Comparison of ENCODE assay signal across 7 cellular contexts in genomic region chr1:61050541-61051454, GRCh38. TPM values are rescaled to one million over a fixed set of nuclear protein-coding genes. Genes with fewer than 3 reads are reported as not detected.
A peak's percentile ranks its signal among the peaks of the same experiment; 100 is the strongest.
DNase-seq lines count a peak whose midpoint lies in the region; ATAC-seq and TF ChIP-seq lines count a peak whose summit lies in the region.

No MANE protein-coding gene starts in this region.

- H3K27me3 ChIP-seq in adipocyte (replicated peaks; ENCODE audit: control insufficient read depth, insufficient read depth, low read length): no peaks in the 10 kb centered on the region

- no peak for TF ChIP-seq CTCF in GM12865 (IDR thresholded peaks at IDR 0.05; ENCODE audit: insufficient read depth, low read depth, low read length, missing control alignments)

- H3K4me3 ChIP-seq in GM12865 (ENCODE audit: low read depth, low read length) (peak overlapping the region; percentile 8; the same call in 1 of the 2 replicates), adipocyte (ENCODE audit: low read length) (peak overlapping the region; percentile 88)

- no peaks in the 10 kb centered on the region for H3K9me3 ChIP-seq in adipocyte (ENCODE audit: control insufficient read depth, low read length)

- DNase-seq in GM12865 (ENCODE audit: low read depth): no peak
- DNase-seq in adipocyte (ENCODE audit: low read depth): peak; percentile 74
- peak; percentile 87 for DNase-seq in left ventricle myocardium superior
- peak; percentile 91 for DNase-seq in posterior vena cava (ENCODE audit: low spot score)

- intact Hi-C loops in left ventricle myocardium superior (cut with micrococcal nuclease): loop anchor here (2.0 to 10.0 kb wide), 3 partner anchors 287 to 534 kb away; no protein-coding TSS in a partner anchor
- intact Hi-C loops in posterior vena cava (cut with DNase I): loop anchor here (5.0 to 10.0 kb wide), 8 partner anchors 37 to 594 kb away; no protein-coding TSS in a partner anchor

- no peaks in the 10 kb centered on the region for H3K36me3 ChIP-seq in adipocyte (ENCODE audit: control insufficient read depth, insufficient read depth, low read length, severe bottlenecking)

- peak; percentile 24 for ATAC-seq in HG03439 (IDR thresholded peaks at IDR 0.05; ENCODE audit: unreplicated experiment)
- peak; percentile 86 for ATAC-seq in left ventricle myocardium superior
- ATAC-seq in HG02763 (IDR thresholded peaks at IDR 0.05; ENCODE audit: unreplicated experiment): no peak
- ATAC-seq in GM19467 (IDR thresholded peaks at IDR 0.05; ENCODE audit: unreplicated experiment): no peak

- H3K4me1 ChIP-seq in adipocyte (ENCODE audit: control insufficient read depth, insufficient read depth, low read length): peaks cover 21% of the 10 kb centered on the region

- H3K9ac ChIP-seq in adipocyte (ENCODE audit: low read length): peak overlapping the region; percentile 87

RNA-seq across cellular contexts. Expression of gene NFIA, which starts 31.6 kb away (rescaled TPM):
- total RNA-seq in left ventricle myocardium superior: 102 TPM
- total RNA-seq in posterior vena cava: 100 to 1,000 TPM; 117 to 183 TPM

Comparison
In these comparisons a context has a peak if more than half of its experiments do, and no peak if none do; other contexts are left out.
1. ATAC-seq: peak in HG03439 (single experiment) and left ventricle myocardium superior (single experiment); none in HG02763 (single experiment) and GM19467 (single experiment).